Comparison of ENCODE assay signal across 22 cellular contexts in genomic region chr3:128983293-128984069, GRCh38. TPM values are rescaled to one million over a fixed set of nuclear protein-coding genes. Genes with fewer than 3 reads are reported as not detected.
"Had no signal": no experiment of that assay in that cellular context is flagged by ENCODE, and none has a peak within 500 bp of the region (broad histone marks: within the 10 kb centered on the region; RNA-seq: fewer than 3 reads in every experiment).

No MANE protein-coding gene starts in this region.

- ATAC-seq: gastrocnemius medialis, left colon, mucosa of descending colon, natural killer cell had no signal

- H3K27ac ChIP-seq: gastrocnemius medialis, right atrium auricular region, skin epidermis, tibial nerve had no signal

- H3K36me3 ChIP-seq: gastrocnemius medialis, right atrium auricular region, tibial nerve had no signal

- H3K4me1 ChIP-seq: gastrocnemius medialis, right atrium auricular region, tibial nerve had no signal

- H3K27me3 ChIP-seq: gastrocnemius medialis, right atrium auricular region, tibial nerve had no signal

- H3K4me3 Mint-ChIP-seq: activated B cell treated with CpG ODN at 0.5 μM for 24 hours; activated CD4-positive, alpha-beta T cell treated with anti-CD3 and anti-CD28 coated beads, Interleukin-2, amount 10 ng/mL, durations not matched to agents 24 days and 14 days; activated naive CD8-positive, alpha-beta T cell treated with anti-CD3 and anti-CD28 coated beads, Interleukin-2, amount 10 ng/mL, durations not matched to agents 7 days and 5 days; brain; natural killer cell had no signal

- H3K4me3 ChIP-seq: gastrocnemius medialis, lung, mucosa of descending colon, right atrium auricular region, skin epidermis, tibial nerve had no signal

- H3K27ac Mint-ChIP-seq: activated B cell treated with CpG ODN at 0.5 μM for 24 hours; activated CD4-positive, alpha-beta T cell treated with anti-CD3 and anti-CD28 coated beads, Interleukin-2, amount 10 ng/mL, durations not matched to agents 24 days and 14 days; activated naive CD8-positive, alpha-beta T cell treated with anti-CD3 and anti-CD28 coated beads, Interleukin-2, amount 10 ng/mL, durations not matched to agents 7 days and 5 days; natural killer cell had no signal

- H3K9me3 Mint-ChIP-seq: activated B cell treated with CpG ODN at 0.5 μM for 24 hours; activated CD4-positive, alpha-beta T cell treated with anti-CD3 and anti-CD28 coated beads, Interleukin-2, amount 10 ng/mL, durations not matched to agents 24 days and 14 days; activated naive CD8-positive, alpha-beta T cell treated with anti-CD3 and anti-CD28 coated beads, Interleukin-2, amount 10 ng/mL, durations not matched to agents 7 days and 5 days; brain; natural killer cell had no signal

- H3K4me1 Mint-ChIP-seq: activated B cell treated with CpG ODN at 0.5 μM for 24 hours; activated CD4-positive, alpha-beta T cell treated with anti-CD3 and anti-CD28 coated beads, Interleukin-2, amount 10 ng/mL, durations not matched to agents 24 days and 14 days; activated naive CD8-positive, alpha-beta T cell treated with anti-CD3 and anti-CD28 coated beads, Interleukin-2, amount 10 ng/mL, durations not matched to agents 7 days and 5 days; natural killer cell had no signal

- H3K36me3 Mint-ChIP-seq: activated naive CD8-positive, alpha-beta T cell treated with anti-CD3 and anti-CD28 coated beads, Interleukin-2, amount 10 ng/mL, durations not matched to agents 7 days and 5 days; brain; natural killer cell had no signal

- DNase-seq: activated B cell treated with CpG ODN at 0.5 μM for 24 hours; activated CD4-positive, alpha-beta T cell treated with anti-CD3 and anti-CD28 coated beads, Interleukin-2, amount 10 ng/mL, durations not matched to agents 24 days and 14 days; activated CD8-positive, alpha-beta memory T cell treated with anti-CD3 and anti-CD28 coated beads, Interleukin-2, amount 50 U/mL, for 48 hours; activated naive CD4-positive, alpha-beta T cell; activated naive CD8-positive, alpha-beta T cell treated with anti-CD3 and anti-CD28 coated beads, Interleukin-2, amount 10 ng/mL, durations not matched to agents 7 days and 5 days; central memory CD4-positive, alpha-beta T cell; cortex of kidney; effector memory CD4-positive, alpha-beta T cell; gastrocnemius medialis; left colon; mucosa of descending colon; natural killer cell; nucleus accumbens; stimulated activated CD4-positive, alpha-beta T cell treated with anti-CD3 and anti-CD28 coated beads, Interleukin-4, amount 100 ng/mL, for 24 hours; stimulated activated naive CD4-positive, alpha-beta T cell treated with Interleukin-2 at 50 U/mL for 16 hours; substantia nigra had no signal

- H3K9me3 ChIP-seq: gastrocnemius medialis, mucosa of descending colon, right atrium auricular region, tibial nerve had no signal

RNA-seq across cellular contexts. Expression of gene CFAP92, which starts 10.4 kb away (rescaled TPM):
- total RNA-seq: activated B cell treated with CpG ODN at 0.5 μM for 24 hours; activated CD4-positive, alpha-beta T cell treated with anti-CD3 and anti-CD28 coated beads, Interleukin-2, amount 10 ng/mL, durations not matched to agents 24 days and 14 days; right atrium auricular region; T-helper 2 cell treated with Interferon-gamma antibody and Interleukin-4, amounts not matched to agents 100 ng/mL and 5 ng/mL, for 36 hours had no signal

RNA-seq across cellular contexts. Expression of gene EFCC1, which starts 17.6 kb away (rescaled TPM):
- total RNA-seq: activated B cell treated with CpG ODN at 0.5 μM for 24 hours had no signal
